Comparison of ENCODE assay signal across 8 cellular contexts in the genomic region with DNA sequence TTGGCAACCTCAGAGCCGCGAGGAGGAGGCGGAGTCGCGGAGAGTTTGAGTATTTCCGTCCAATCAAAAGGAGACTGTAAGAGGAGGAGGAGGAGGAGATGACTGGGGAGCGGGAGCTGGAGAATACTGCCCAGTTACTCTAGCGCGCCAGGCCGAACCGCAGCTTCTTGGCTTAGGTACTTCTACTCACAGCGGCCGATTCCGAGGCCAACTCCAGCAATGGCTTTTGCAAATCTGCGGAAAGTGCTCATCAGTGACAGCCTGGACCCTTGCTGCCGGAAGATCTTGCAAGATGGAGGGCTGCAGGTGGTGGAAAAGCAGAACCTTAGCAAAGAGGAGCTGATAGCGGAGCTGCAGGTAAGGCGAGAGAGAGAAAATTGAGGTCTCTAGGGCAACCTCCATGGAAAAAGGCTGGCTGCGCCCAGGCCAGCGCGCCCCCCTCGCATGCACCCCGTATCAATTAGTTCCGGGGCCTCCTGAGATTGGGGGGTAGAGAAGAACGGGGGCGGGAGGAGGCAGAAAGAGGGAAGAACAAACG. TPM values are rescaled to one million over a fixed set of nuclear protein-coding genes. Genes with fewer than 3 reads are reported as not detected.
DNase-seq lines count a peak whose midpoint lies in the region; ATAC-seq lines count a peak whose summit lies in the region.

A gene (plus strand): TSS at position 131 of the 538 bp plus-strand sequence. CDS start 89 bp downstream, at position 220.

- H3K4me1 ChIP-seq in mononuclear cell (ENCODE audit: insufficient read depth, low read length), result peaks cover 18% of the 10 kb centered on the region

- H3K27ac Mint-ChIP-seq in activated CD8-positive, alpha-beta T cell treated with anti-CD3 and anti-CD28 coated beads, Interleukin-2, amount 10 ng/mL, durations not matched to agents 7 days and 5 days, result peak within 1 kb of the TSS; percentile 93

- peaks cover 7% of the 10 kb centered on the region for H3K27me3 ChIP-seq in mononuclear cell (ENCODE audit: insufficient read depth, low read length)

- DNase-seq in Right ventricle myocardium inferior (ENCODE audit: missing footprints), result peak; percentile 83
- no peak for DNase-seq in cardiac septum (ENCODE audit: low spot score)
- DNase-seq in NCI-H345 treated with DMSO at 0.1 percent for 48 hours (lab: John Stamatoyannopoulos, UW; ENCODE audit: unreplicated experiment), result peak; percentile 91
- DNase-seq in activated CD8-positive, alpha-beta T cell treated with anti-CD3 and anti-CD28 coated beads, Interleukin-2, amount 10 ng/mL, durations not matched to agents 7 days and 5 days, result peak; percentile 81
- DNase-seq in epidermal melanocyte (ENCODE audit: insufficient read length, low spot score), result peak; percentile 93
- DNase-seq in stimulated activated CD8-positive, alpha-beta memory T cell treated with anti-CD3 and anti-CD28 coated beads, Interleukin-7, amount 100 ng/mL, for 24 hours (ENCODE audit: low read depth), result peak; percentile 17

- ATAC-seq in Right ventricle myocardium inferior, result peak; percentile 78
- peak; percentile 52 for ATAC-seq in HG03097 (IDR thresholded peaks at IDR 0.05; ENCODE audit: low FRiP score, unreplicated experiment)
- peak; percentile 80 for ATAC-seq in activated CD8-positive, alpha-beta T cell treated with anti-CD3 and anti-CD28 coated beads, Interleukin-2, amount 10 ng/mL, durations not matched to agents 7 days and 5 days

- peak within 1 kb of the TSS; percentile 97 for H3K4me3 Mint-ChIP-seq in activated CD8-positive, alpha-beta T cell treated with anti-CD3 and anti-CD28 coated beads, Interleukin-2, amount 10 ng/mL, durations not matched to agents 7 days and 5 days

- H3K27me3 Mint-ChIP-seq in activated CD8-positive, alpha-beta T cell treated with anti-CD3 and anti-CD28 coated beads, Interleukin-2, amount 10 ng/mL, durations not matched to agents 7 days and 5 days (ENCODE audit: low read depth), result peaks cover 20% of the 10 kb centered on the region

- H3K4me1 Mint-ChIP-seq in activated CD8-positive, alpha-beta T cell treated with anti-CD3 and anti-CD28 coated beads, Interleukin-2, amount 10 ng/mL, durations not matched to agents 7 days and 5 days (ENCODE audit: low read depth), result peaks cover 40% of the 10 kb centered on the region

- CTCF ChIA-PET in activated CD8-positive, alpha-beta T cell treated with anti-CD3 and anti-CD28 coated beads, Interleukin-2, amount 10 ng/mL, durations not matched to agents 7 days and 5 days (lab: Charles Lee), result interaction anchor here (0.9 to 3.4 kb wide), 3 partner anchors 32 to 37 kb away, joined by 3 to 16 read pairs (median 5); no protein-coding TSS in a partner anchor

- peaks cover 37% of the 10 kb centered on the region for H3K36me3 Mint-ChIP-seq in activated CD8-positive, alpha-beta T cell treated with anti-CD3 and anti-CD28 coated beads, Interleukin-2, amount 10 ng/mL, durations not matched to agents 7 days and 5 days (ENCODE audit: low read depth)

- peak within 1 kb of the TSS; percentile 60 for H3K4me3 ChIP-seq in mononuclear cell (ENCODE audit: low read length)

- no peaks in the 10 kb centered on the region for H3K9me3 Mint-ChIP-seq in activated CD8-positive, alpha-beta T cell treated with anti-CD3 and anti-CD28 coated beads, Interleukin-2, amount 10 ng/mL, durations not matched to agents 7 days and 5 days (ENCODE audit: insufficient read depth)

- H3K9me3 ChIP-seq in mononuclear cell (ENCODE audit: low read depth, low read length), result no peaks in the 10 kb centered on the region

- POLR2A ChIA-PET in activated CD8-positive, alpha-beta T cell treated with anti-CD3 and anti-CD28 coated beads, Interleukin-2, amount 10 ng/mL, durations not matched to agents 7 days and 5 days (lab: Charles Lee), result interaction anchor here (0.6 to 1.4 kb wide), 5 partner anchors 12 to 571 kb away, joined by 3 to 6 read pairs (median 4); a partner anchor contains a TSS

- intact Hi-C loops in Right ventricle myocardium inferior (cut with DNase I), result no loop called here
- intact Hi-C loops in cardiac septum (cut with DNase I), result no loop called here

RNA-seq across cellular contexts. Expression of the gene that starts here (rescaled TPM):
- total RNA-seq in Right ventricle myocardium inferior, result 9.7 TPM
- total RNA-seq in cardiac septum, result 7.4 TPM
- 100 to 1,000 TPM; 195 to 201 TPM for total RNA-seq in activated CD8-positive, alpha-beta T cell treated with anti-CD3 and anti-CD28 coated beads, Interleukin-2, amount 10 ng/mL, durations not matched to agents 7 days and 5 days
- 2.8 TPM for total RNA-seq in mononuclear cell

Comparison
In these comparisons a context has a peak if more than half of its experiments do, and no peak if none do; other contexts are left out.
1. RNA of the gene that starts here (total RNA-seq): 195 to 201 TPM in activated CD8-positive, alpha-beta T cell treated with anti-CD3 and anti-CD28 coated beads, Interleukin-2, amount 10 ng/mL, durations not matched to agents 7 days and 5 days; 9.7 TPM in Right ventricle myocardium inferior (single experiment), 7.4 TPM in cardiac septum (single experiment) and 2.8 TPM in mononuclear cell (single experiment); every median in the first group is over 10 times any median in the second.
2. Peak in every context shown above with its lines, with median percentiles within 50 percentile points of each other: ATAC-seq.